ENCODE assay signal across 15 cellular contexts in the genomic region with DNA sequence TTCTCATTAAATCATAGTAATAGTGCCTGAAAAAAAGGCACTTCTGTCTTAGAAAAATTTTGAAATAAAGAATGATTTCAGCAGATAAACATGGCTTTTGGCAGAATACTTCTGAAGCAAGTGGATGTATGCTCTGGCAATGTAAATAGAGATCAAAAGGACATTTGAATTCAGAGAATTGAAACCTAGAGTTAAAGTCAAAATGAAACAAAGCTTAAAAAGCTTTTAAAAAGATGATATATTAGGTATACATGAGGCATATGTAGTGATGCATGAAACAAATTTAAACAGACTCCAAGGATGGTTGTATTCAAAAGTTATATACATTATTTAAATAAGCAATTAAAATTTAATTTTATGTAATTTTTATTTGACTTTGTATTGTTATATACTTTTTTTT.
A peak's percentile ranks its signal among the peaks of the same experiment; 100 is the strongest.
DNase-seq lines count a peak whose midpoint lies in the region; ATAC-seq and TF ChIP-seq lines count a peak whose summit lies in the region.
"Had no signal": no experiment of that assay in that cellular context is flagged by ENCODE, and none has a peak within 500 bp of the region (broad histone marks: within the 10 kb centered on the region; RNA-seq: fewer than 3 reads in every experiment).

No MANE protein-coding gene starts in this region.

- H3K4me1 ChIP-seq in heart right ventricle = no peaks in the 10 kb centered on the region
- H3K4me1 ChIP-seq: ascending aorta, prostate gland had no signal

- no peak overlapping the region for H3K4me3 ChIP-seq in heart right ventricle
- H3K4me3 ChIP-seq: ascending aorta, prostate gland had no signal

- no peak for DNase-seq in heart right ventricle
- no peak for DNase-seq in globus pallidus (ENCODE audit: low spot score)
- no peak for DNase-seq in activated CD4-positive, CD25-positive, alpha-beta regulatory T cell (lab: John Stamatoyannopoulos, UW)
- no peak for DNase-seq in cerebellar cortex (ENCODE audit: low spot score)
- DNase-seq: activated CD4-positive, alpha-beta T cell treated with anti-CD3 and anti-CD28 coated beads, Interleukin-2, amount 50 U/mL, for 1 hour; foreskin keratinocyte; NCI-H2171; T-cell had no signal

- H3K9me3 ChIP-seq in heart right ventricle = peaks cover 0 to 28% (median 0%) of the 10 kb centered on the region in 11 donors
- H3K9me3 ChIP-seq: ascending aorta, prostate gland had no signal

- no peak overlapping the region for H3K27ac ChIP-seq in heart right ventricle
- H3K27ac ChIP-seq: ascending aorta, foreskin keratinocyte, prostate gland had no signal

- peak; percentile 87 for ATAC-seq in GM18520 (IDR thresholded peaks at IDR 0.05; ENCODE audit: unreplicated experiment)
- ATAC-seq in GM21381 (IDR thresholded peaks at IDR 0.05; ENCODE audit: unreplicated experiment) = peak; percentile 75
- peak; percentile 89 for ATAC-seq in HG02938 (IDR thresholded peaks at IDR 0.05; ENCODE audit: unreplicated experiment)
- ATAC-seq in HG03457 (IDR thresholded peaks at IDR 0.05; ENCODE audit: unreplicated experiment) = peak; percentile 88
- ATAC-seq in heart right ventricle = no peak
- ATAC-seq: activated T-helper 17 cell treated with anti-CD3 and anti-CD28 coated beads, Interleukin-2, amount 50 U/mL, for 72 hours; foreskin keratinocyte; T-cell had no signal

- no peaks in the 10 kb centered on the region for H3K27me3 ChIP-seq in heart right ventricle
- H3K27me3 ChIP-seq: ascending aorta, foreskin keratinocyte had no signal

- TF ChIP-seq CTCF in heart right ventricle (IDR thresholded peaks at IDR 0.05) = no peak

- intact Hi-C loops in heart right ventricle (cut with DNase I) = no loop called here

- no peaks in the 10 kb centered on the region for H3K36me3 ChIP-seq in heart right ventricle
- H3K36me3 ChIP-seq: ascending aorta, prostate gland had no signal

Comparison
In these comparisons a context has a peak if more than half of its experiments do, and no peak if none do; other contexts are left out.
1. ATAC-seq: peak in GM18520 (single experiment), GM21381 (single experiment), HG02938 (single experiment) and HG03457 (single experiment); none in heart right ventricle (0 of 8).